31 cellular contexts compared by ENCODE assay signal in genomic region chr12:115835445-115835844, GRCh38.
"Had no signal": no experiment of that assay in that cellular context is flagged by ENCODE, and none has a peak within 500 bp of the region (broad histone marks: within the 10 kb centered on the region; RNA-seq: fewer than 3 reads in every experiment).

No MANE protein-coding gene starts in this region.

- H3K27me3 ChIP-seq: ascending aorta, MG63, SJCRH30 had no signal

- H3K9me3 ChIP-seq: ascending aorta, MG63, SJCRH30 had no signal

- H3K9ac ChIP-seq: KMS-11 had no signal

- H3K36me3 Mint-ChIP-seq: activated naive CD4-positive, alpha-beta T cell treated with anti-CD3 and anti-CD28 coated beads, Interleukin-2, amount 10 ng/mL, durations not matched to agents 7 days and 5 days; activated naive CD8-positive, alpha-beta T cell treated with anti-CD3 and anti-CD28 coated beads for 36 hours; brain; T-cell had no signal

- H3K27ac ChIP-seq: ascending aorta, KMS-11, SJCRH30, WERI-Rb-1 had no signal

- H3K36me3 ChIP-seq: ascending aorta, MG63, SJCRH30, WERI-Rb-1 had no signal

- H3K4me1 ChIP-seq: ascending aorta, SJCRH30 had no signal

- DNase-seq: activated CD4-positive, alpha-beta T cell treated with anti-CD3 and anti-CD28 coated beads for 36 hours; activated CD8-positive, alpha-beta memory T cell treated with anti-CD3 and anti-CD28 coated beads, Interleukin-2, amount 50 U/mL, for 4 hours; activated CD8-positive, alpha-beta T cell treated with anti-CD3 and anti-CD28 coated beads for 36 hours; activated gamma-delta T cell treated with Interleukin-2 at 50 U/mL for 16 hours; activated naive CD4-positive, alpha-beta T cell treated with anti-CD3 and anti-CD28 coated beads, Interleukin-2, amount 10 ng/mL, durations not matched to agents 7 days and 5 days; activated naive CD8-positive, alpha-beta T cell treated with anti-CD3 and anti-CD28 coated beads for 36 hours; activated T-cell treated with anti-CD3 and anti-CD28 coated beads, Interleukin-2, amount 50 U/mL, for 72 hours; amniotic stem cell; MG63; MV-4-11; NCI-H1092 treated with DMSO at 0.1 percent for 48 hours; NCI-H1417 treated with DMSO at 0.1 percent for 48 hours; NCI-H1694; NCI-H2029; NCI-H2107; NCI-H345; NCI-H510A; NCI-H526 treated with DMSO at 0.1 percent for 48 hours; NCI-H82; OCI-M1; Right ventricle myocardium superior; RPMI8226; SJCRH30; T-cell; WERI-Rb-1 had no signal

- H3K27me3 Mint-ChIP-seq: activated naive CD4-positive, alpha-beta T cell treated with anti-CD3 and anti-CD28 coated beads, Interleukin-2, amount 10 ng/mL, durations not matched to agents 7 days and 5 days; central memory CD8-positive, alpha-beta T cell had no signal

- H3K4me3 Mint-ChIP-seq: activated CD4-positive, alpha-beta T cell treated with anti-CD3 and anti-CD28 coated beads for 36 hours; activated CD8-positive, alpha-beta T cell treated with anti-CD3 and anti-CD28 coated beads for 36 hours; activated naive CD4-positive, alpha-beta T cell treated with anti-CD3 and anti-CD28 coated beads, Interleukin-2, amount 10 ng/mL, durations not matched to agents 7 days and 5 days; activated naive CD8-positive, alpha-beta T cell treated with anti-CD3 and anti-CD28 coated beads for 36 hours; activated T-cell treated with anti-CD3 and anti-CD28 coated beads, Interleukin-2, amount 50 U/mL, for 72 hours; brain; central memory CD8-positive, alpha-beta T cell; T-cell had no signal

- H3K27ac Mint-ChIP-seq: activated CD4-positive, alpha-beta T cell treated with anti-CD3 and anti-CD28 coated beads for 36 hours; activated CD8-positive, alpha-beta T cell treated with anti-CD3 and anti-CD28 coated beads for 36 hours; activated naive CD4-positive, alpha-beta T cell treated with anti-CD3 and anti-CD28 coated beads, Interleukin-2, amount 10 ng/mL, durations not matched to agents 7 days and 5 days; activated naive CD8-positive, alpha-beta T cell treated with anti-CD3 and anti-CD28 coated beads for 36 hours; activated T-cell treated with anti-CD3 and anti-CD28 coated beads, Interleukin-2, amount 50 U/mL, for 72 hours; activated T-helper 2 cell treated with anti-CD3 and anti-CD28 coated beads, Interferon-gamma antibody, Interleukin-2, Interleukin-4, amounts not matched to agents 10 μg/mL and 5 μg/mL and 100 μg/mL, durations not matched to agents 14 hours and 24 hours and 36 hours; brain; T-cell had no signal

- H3K4me2 ChIP-seq: KMS-11 had no signal

- H3K4me3 ChIP-seq: ascending aorta, MG63, SJCRH30 had no signal

- H3K4me1 Mint-ChIP-seq: activated CD4-positive, alpha-beta T cell treated with anti-CD3 and anti-CD28 coated beads for 36 hours; activated naive CD4-positive, alpha-beta T cell treated with anti-CD3 and anti-CD28 coated beads, Interleukin-2, amount 10 ng/mL, durations not matched to agents 7 days and 5 days; activated naive CD8-positive, alpha-beta T cell treated with anti-CD3 and anti-CD28 coated beads for 36 hours; brain; central memory CD8-positive, alpha-beta T cell; T-cell had no signal

- ATAC-seq: activated CD4-positive, alpha-beta T cell treated with anti-CD3 and anti-CD28 coated beads for 36 hours; activated CD8-positive, alpha-beta T cell treated with anti-CD3 and anti-CD28 coated beads for 36 hours; activated T-cell treated with anti-CD3 and anti-CD28 coated beads, Interleukin-2, amount 50 U/mL, for 72 hours; Panc1; T-cell had no signal
